12 cellular contexts compared by ENCODE assay signal in genomic region chr5:5658226-5658625, GRCh38.
A peak's percentile ranks its signal among the peaks of the same experiment; 100 is the strongest.
DNase-seq lines count a peak whose midpoint lies in the region; ATAC-seq, FAIRE-seq and TF ChIP-seq lines count a peak whose summit lies in the region.
"Had no signal": no experiment of that assay in that cellular context is flagged by ENCODE, and none has a peak within 500 bp of the region (broad histone marks: within the 10 kb centered on the region; RNA-seq: fewer than 3 reads in every experiment).

No MANE protein-coding gene starts in this region.

- peak; percentile 69 for ATAC-seq in lung (ENCODE audit: insufficient read depth, low FRiP score)
- no peak for ATAC-seq in GM18517 (IDR thresholded peaks at IDR 0.05; ENCODE audit: unreplicated experiment)
- no peak for ATAC-seq in HG03025 (IDR thresholded peaks at IDR 0.05; ENCODE audit: low FRiP score, unreplicated experiment)

- FAIRE-seq in H54 (lab: Jason Lieb, UNC) (peak; percentile 94), bronchial epithelial cell (lab: Jason Lieb, UNC) (no peak)
- FAIRE-seq: endometrium had no signal

- H3K9me3 ChIP-seq in lung (ENCODE audit: control insufficient read depth in 2 of 2, insufficient read depth in 1 of 2, low read length in 1 of 2), result no peaks in the 10 kb centered on the region
- H3K9me3 ChIP-seq: SK-N-SH had no signal

- CTCF ChIA-PET in AG04449 (lab: Yijun Ruan, JAX), result no interaction called here

- WGBS in lung, 2 donors, result 41 to 70% methylated on average over 4 of the region's 4 CpGs

- POLR2A ChIA-PET in AG04449 (lab: Yijun Ruan, JAX), result no interaction called here

- H3K36me3 ChIP-seq in bronchial epithelial cell (ENCODE audit: control insufficient read depth, insufficient read depth, low read length) (no peaks in the 10 kb centered on the region), lung (ENCODE audit: control insufficient read depth in 2 of 2, insufficient read depth in 2 of 2, low read length in 2 of 2) (no peaks in the 10 kb centered on the region)

- TF ChIP-seq POLR2A in H54 (IDR thresholded peaks at IDR 0.05; ENCODE audit: low read depth, low read length), result no peak

- H3K4me3 ChIP-seq in AG04449 (ENCODE audit: low read depth, low read length) (no peak overlapping the region), bronchial epithelial cell (ENCODE audit: low read depth, low read length) (no peak overlapping the region), lung (no peak overlapping the region)

- peaks cover 0 to 5% of the 10 kb centered on the region in 2 donors for H3K4me1 ChIP-seq in lung (ENCODE audit: control insufficient read depth in 2 of 2, insufficient read depth in 2 of 2, low read length in 2 of 2)

- no peaks in the 10 kb centered on the region for H3K27me3 ChIP-seq in bronchial epithelial cell (ENCODE audit: control insufficient read depth, insufficient read depth, low read length)
- H3K27me3 ChIP-seq in lung (ENCODE audit: control insufficient read depth, insufficient read depth), result no peaks in the 10 kb centered on the region

- TF ChIP-seq CTCF in AG04449 (IDR thresholded peaks at IDR 0.05; ENCODE audit: insufficient read depth, low read length, missing control alignments) (no peak), bronchial epithelial cell (IDR thresholded peaks at IDR 0.05; ENCODE audit: insufficient read depth, low read length, severe bottlenecking) (no peak), lung (IDR thresholded peaks at IDR 0.05; ENCODE audit: control extremely low read depth, extremely low read depth) (no peak)

- H3K27ac ChIP-seq in lung (ENCODE audit: low read depth in 1 of 2, low read length in 1 of 2), result peak overlapping the region in 1 of 2 donors; percentile 42

- DNase-seq in AG04449 (ENCODE audit: low read depth, low spot score) (peak; percentile 2), H54 (ENCODE audit: insufficient read length, low spot score) (peak; percentile 65), bronchial epithelial cell (ENCODE audit: low read depth) (peak; percentile 27), lung (ENCODE audit: low spot score) (peak; percentile 50), globus pallidus (ENCODE audit: low spot score) (no peak), amniotic stem cell (lab: John Stamatoyannopoulos, UW) (no peak)
- DNase-seq: activated T-cell treated with anti-CD3 and anti-CD28 coated beads for 4 hours, midbrain, SK-N-SH had no signal

Comparison
In these comparisons a context has a peak if more than half of its experiments do, and no peak if none do; other contexts are left out.
1. DNase-seq: peak in AG04449 (single experiment), H54 (single experiment), bronchial epithelial cell (single experiment) and lung (single experiment); none in globus pallidus (single experiment) and amniotic stem cell (single experiment).